17 cellular contexts compared by ENCODE assay signal in genomic region chr13:66886248-66886647, GRCh38.
A peak's percentile ranks its signal among the peaks of the same experiment; 100 is the strongest.
DNase-seq lines count a peak whose midpoint lies in the region.
"Had no signal": no experiment of that assay in that cellular context is flagged by ENCODE, and none has a peak within 500 bp of the region (broad histone marks: within the 10 kb centered on the region; RNA-seq: fewer than 3 reads in every experiment).

No MANE protein-coding gene starts in this region.

- DNase-seq in NCI-H748 (lab: John Stamatoyannopoulos, UW; ENCODE audit: unreplicated experiment) (peak; percentile 64), NCI-H748 treated with DMSO at 0.1 percent for 48 hours (lab: John Stamatoyannopoulos, UW) (no peak), SHP77 (lab: John Stamatoyannopoulos, UW) (peak; percentile 53 to 54), hippocampal formation (lab: John Stamatoyannopoulos, UW) (peak; percentile 53 to 85), substantia nigra (lab: John Stamatoyannopoulos, UW) (peak in 38 of 49 donors; percentile 1 to 74 (median 38)), GM19238 (ENCODE audit: insufficient read length, low spot score) (no peak), RPMI8226 (no peak)
- DNase-seq in activated T-cell treated with anti-CD3 and anti-CD28 coated beads, Interleukin-2, amount 50 U/mL, for 1 hour = no peak
- DNase-seq: ACHN; activated CD4-positive, alpha-beta T cell treated with anti-CD3 and anti-CD28 coated beads, Interleukin-2, amount 10 ng/mL, durations not matched to agents 24 days and 14 days; activated T-cell treated with anti-CD3 and anti-CD28 coated beads, Interleukin-2, amount 50 U/mL, for 72 hours; adrenal gland; DMS 273 treated with DMSO at 0.1 percent for 48 hours; NCI-H1930; psoas muscle; T-cell; upper lobe of right lung had no signal

- peak overlapping the region; percentile 86 for H3K27ac ChIP-seq in substantia nigra (ENCODE audit: low read depth, low read length, poor library complexity, severe bottlenecking)
- H3K27ac ChIP-seq: adrenal gland, psoas muscle, upper lobe of right lung had no signal

Comparison
In these comparisons a context has a peak if more than half of its experiments do, and no peak if none do; other contexts are left out.
1. DNase-seq: peak in NCI-H748 (single experiment), SHP77 (2 of 2), hippocampal formation (2 of 2) and substantia nigra (38 of 49); none in NCI-H748 treated with DMSO at 0.1 percent for 48 hours (single experiment), activated T-cell treated with anti-CD3 and anti-CD28 coated beads, Interleukin-2, amount 50 U/mL, for 1 hour (single experiment), GM19238 (single experiment) and RPMI8226 (single experiment).